Comparison of ENCODE assay signal across 12 cellular contexts in genomic region chr12:48981757-48982157, GRCh38. TPM values are rescaled to one million over a fixed set of nuclear protein-coding genes. Genes with fewer than 3 reads are reported as not detected.
DNase-seq lines count a peak whose midpoint lies in the region; ATAC-seq and TF ChIP-seq lines count a peak whose summit lies in the region.
"Had no signal": no experiment of that assay in that cellular context is flagged by ENCODE, and none has a peak within 500 bp of the region (broad histone marks: within the 10 kb centered on the region; RNA-seq: fewer than 3 reads in every experiment).

No MANE protein-coding gene starts in this region.

- H3K9ac ChIP-seq in BLaER1 (no peak overlapping the region), H9 (ENCODE audit: extremely low read depth, insufficient read length, low read length) (no peak overlapping the region)
- H3K9ac ChIP-seq: KMS-11 had no signal

- no peak overlapping the region for H4K91ac ChIP-seq in H9 (ENCODE audit: insufficient read length, low read depth, low read length)

- no CpG with 5 or more reads among the region's 13 CpGs for WGBS in H9 (ENCODE audit: extremely low coverage, insufficient read length, low lambda C conversion rate)

- H2BK15ac ChIP-seq in H9 (ENCODE audit: low read depth, low read length) = no peak overlapping the region

- H2AK5ac ChIP-seq in H9 (ENCODE audit: insufficient read length, low read length) = no peak overlapping the region

- H3K79me1 ChIP-seq in H9 (ENCODE audit: insufficient read depth, low read depth, low read length, poor library complexity, severe bottlenecking) = no peaks in the 10 kb centered on the region

- DNase-seq in H9 (no peak), SIG-M5 treated with dmso at 0.1 percent for 504 hours (lab: John Stamatoyannopoulos, UW; ENCODE audit: unreplicated experiment) (no peak)
- no peak for DNase-seq in central memory CD8-positive, alpha-beta T cell (ENCODE audit: low spot score in 2 of 2)
- DNase-seq in naive thymus-derived CD8-positive, alpha-beta T cell = no peak
- DNase-seq in activated effector memory CD4-positive, alpha-beta T cell treated with Interleukin-2 at 50 U/mL for 16 hours = no peak
- DNase-seq: dermis blood vessel endothelial cell had no signal

- peaks cover 25 to 49% of the 10 kb centered on the region in 2 experiments for H3K4me1 Mint-ChIP-seq in H9
- peaks cover 53% of the 10 kb centered on the region for H3K4me1 Mint-ChIP-seq in central memory CD8-positive, alpha-beta T cell
- H3K4me1 Mint-ChIP-seq in naive thymus-derived CD8-positive, alpha-beta T cell = peaks cover 32 to 54% (median 46%) of the 10 kb centered on the region in 4 donors

- no peak overlapping the region for H3K14ac ChIP-seq in H9 (ENCODE audit: insufficient read depth, low read length)

- H4K20me1 ChIP-seq in BLaER1 = peaks cover 53% of the 10 kb centered on the region
- no peaks in the 10 kb centered on the region for H4K20me1 ChIP-seq in H9 (ENCODE audit: control insufficient read depth, insufficient read depth, insufficient read length)

- H2BK20ac ChIP-seq in H9 (ENCODE audit: low read depth, low read length, poor library complexity, severe bottlenecking) = no peak overlapping the region

- H3K4me3 ChIP-seq in BLaER1 = peak overlapping the region; percentile 59

- H3K9me3 ChIP-seq in BLaER1 (no peaks in the 10 kb centered on the region), H9 (ENCODE audit: control insufficient read depth, low read depth, low read length) (no peaks in the 10 kb centered on the region)
- H3K9me3 ChIP-seq: vagina had no signal

- no peak overlapping the region for H2AFZ ChIP-seq in H9 (ENCODE audit: low read length)

- no peak overlapping the region for H3K27ac Mint-ChIP-seq in H9
- H3K27ac Mint-ChIP-seq in central memory CD8-positive, alpha-beta T cell (ENCODE audit: low read depth) = peak overlapping the region; percentile 95
- H3K27ac Mint-ChIP-seq in naive thymus-derived CD8-positive, alpha-beta T cell = peak overlapping the region; percentile 21 to 93 (median 82)

- no peak overlapping the region for H3K18ac ChIP-seq in H9 (ENCODE audit: insufficient read length, low read depth, low read length)

- peak overlapping the region; percentile 49 to 75 for H3K4me3 Mint-ChIP-seq in H9
- H3K4me3 Mint-ChIP-seq in central memory CD8-positive, alpha-beta T cell = peak overlapping the region; percentile 88
- peak overlapping the region; percentile 76 to 93 (median 89) for H3K4me3 Mint-ChIP-seq in naive thymus-derived CD8-positive, alpha-beta T cell

- H3K27ac ChIP-seq in BLaER1 (no peak overlapping the region), H9 (ENCODE audit: insufficient read length, low read depth, low read length) (no peak overlapping the region)
- H3K27ac ChIP-seq: KMS-11, vagina had no signal

- H3K27me3 ChIP-seq in BLaER1 (peaks cover 72% of the 10 kb centered on the region), H9 (ENCODE audit: insufficient read depth, low read length) (peaks cover 85% of the 10 kb centered on the region)

- H4K8ac ChIP-seq in H9 (replicated peaks; ENCODE audit: insufficient read length, low read depth, low read length) = no peak overlapping the region

- no peak overlapping the region for H2BK5ac ChIP-seq in H9 (ENCODE audit: insufficient read length, low read length)

- ATAC-seq in central memory CD8-positive, alpha-beta T cell (replicated peaks; ENCODE audit: extremely low read depth, poor library complexity, severe bottlenecking) = no peak
- no peak for ATAC-seq in naive thymus-derived CD8-positive, alpha-beta T cell
- ATAC-seq in HG02571 (IDR thresholded peaks at IDR 0.05; ENCODE audit: unreplicated experiment) (no peak), GM21737 (IDR thresholded peaks at IDR 0.05; ENCODE audit: unreplicated experiment) (no peak)

- peaks cover 1 to 9% of the 10 kb centered on the region in 2 experiments; a peak in 4 of 5 replicates for H3K9me3 Mint-ChIP-seq in H9
- H3K9me3 Mint-ChIP-seq in central memory CD8-positive, alpha-beta T cell = no peaks in the 10 kb centered on the region
- no peaks in the 10 kb centered on the region for H3K9me3 Mint-ChIP-seq in naive thymus-derived CD8-positive, alpha-beta T cell

- no peak overlapping the region for H3T11ph ChIP-seq in H9 (ENCODE audit: low read length)

- H3K56ac ChIP-seq in H9 (ENCODE audit: insufficient read length, low read depth, low read length) = no peak overlapping the region

- H2BK120ac ChIP-seq in H9 (ENCODE audit: low read depth, low read length, poor library complexity, severe bottlenecking) = no peak overlapping the region

- peak overlapping the region; percentile 85 for H3K4me2 ChIP-seq in BLaER1
- H3K4me2 ChIP-seq in H9 (ENCODE audit: insufficient read depth, insufficient read length, low read length) = peak overlapping the region; percentile 30
- H3K4me2 ChIP-seq: KMS-11 had no signal

- no peak for TF ChIP-seq CTCF in H9 (conservative IDR thresholded peaks at IDR 0.05)

- H3K36me3 Mint-ChIP-seq in H9 (ENCODE audit: insufficient read depth in 1 of 3, low read depth in 3 of 3) = no peaks in the 10 kb centered on the region; a peak in 1 of 7 replicates
- peaks cover 39% of the 10 kb centered on the region for H3K36me3 Mint-ChIP-seq in central memory CD8-positive, alpha-beta T cell (ENCODE audit: insufficient read depth)
- H3K36me3 Mint-ChIP-seq in naive thymus-derived CD8-positive, alpha-beta T cell = peaks cover 0 to 2% (median 0%) of the 10 kb centered on the region in 3 donors

- H3K4ac ChIP-seq in H9 (ENCODE audit: low read depth, low read length) = no peak overlapping the region

- H2BK12ac ChIP-seq in H9 (ENCODE audit: insufficient read length, low read depth, low read length) = no peak overlapping the region

- POLR2A ChIA-PET in naive thymus-derived CD8-positive, alpha-beta T cell (lab: Charles Lee) = interaction anchor here (0.6 to 6.7 kb wide), 6 partner anchors 15 to 129 kb away, joined by 3 to 47 read pairs (median 6); partner anchors contain the start of genes DDN, DDX23, FKBP11 and PRKAG1

- no peaks in the 10 kb centered on the region for H3K36me3 ChIP-seq in BLaER1
- H3K36me3 ChIP-seq: vagina had no signal

- peaks cover 15% of the 10 kb centered on the region for H3K23me2 ChIP-seq in H9 (ENCODE audit: insufficient read length, low read depth, low read length, poor library complexity, severe bottlenecking)

- no peak overlapping the region for H4K5ac ChIP-seq in H9 (ENCODE audit: insufficient read length, low read depth, low read length)

- H3K79me2 ChIP-seq in H9 (ENCODE audit: insufficient read depth, low read length) = no peaks in the 10 kb centered on the region

- peaks cover 98% of the 10 kb centered on the region for H3K27me3 Mint-ChIP-seq in H9 (ENCODE audit: low read depth)
- H3K27me3 Mint-ChIP-seq in central memory CD8-positive, alpha-beta T cell = peaks cover 20% of the 10 kb centered on the region
- peaks cover 4 to 21% (median 8%) of the 10 kb centered on the region in 5 donors for H3K27me3 Mint-ChIP-seq in naive thymus-derived CD8-positive, alpha-beta T cell

- H3K4me1 ChIP-seq in BLaER1 = peaks cover 79% of the 10 kb centered on the region
- no peaks in the 10 kb centered on the region; the same call in 1 of the 2 replicates for H3K4me1 ChIP-seq in H9 (ENCODE audit: insufficient read depth, low read length)

- no peak overlapping the region for H3K23ac ChIP-seq in H9 (ENCODE audit: insufficient read length, low read depth, low read length)

RNA-seq across cellular contexts. Expression of gene WNT1, which starts 3.6 kb away (rescaled TPM):
- total RNA-seq in H9 (2021) = not detected in 2 replicates
- total RNA-seq in naive thymus-derived CD8-positive, alpha-beta T cell = under 1 TPM; 0.33 to 0.52 TPM
- polyA plus RNA-seq in naive thymus-derived CD8-positive, alpha-beta T cell = 1 to 10 TPM in 1 of 3 donors, under 1 TPM in 2; 0.23 to 1.2 (median 0.49) TPM
- total RNA-seq: dermis blood vessel endothelial cell, lung microvascular endothelial cell, vagina had no signal

RNA-seq across cellular contexts. Expression of gene WNT10B, which starts 10.2 kb away (rescaled TPM):
- total RNA-seq in H9 (2021) = 0.37 and 0.53 TPM in 2 replicates
- 1 to 10 TPM; 3.0 to 3.3 TPM for total RNA-seq in naive thymus-derived CD8-positive, alpha-beta T cell
- polyA plus RNA-seq in naive thymus-derived CD8-positive, alpha-beta T cell = under 1 TPM in 1 of 3 donors, not detected in 2; 0.29 TPM
- total RNA-seq: dermis blood vessel endothelial cell had no signal

RNA-seq across cellular contexts. Expression of gene DDN, which starts 17.4 kb away (rescaled TPM):
- total RNA-seq in H9 (2021) = 0.35 and 0.39 TPM in 2 replicates
- total RNA-seq in naive thymus-derived CD8-positive, alpha-beta T cell = under 1 TPM; 0.14 to 0.18 TPM
- polyA plus RNA-seq in naive thymus-derived CD8-positive, alpha-beta T cell = not detected
- total RNA-seq: lung microvascular endothelial cell, vagina had no signal

RNA-seq across cellular contexts. Expression of gene ARF3, which starts 24.5 kb away (rescaled TPM):
- 254 and 263 TPM in 2 replicates for total RNA-seq in H9 (2021)
- 10 to 100 TPM; 55.3 to 57.3 TPM for total RNA-seq in naive thymus-derived CD8-positive, alpha-beta T cell
- 10 to 100 TPM; 19.5 to 24.4 (median 21.8) TPM for polyA plus RNA-seq in naive thymus-derived CD8-positive, alpha-beta T cell

RNA-seq across cellular contexts. Expression of gene PRKAG1, which starts 36.8 kb away (rescaled TPM):
- 34.8 and 36.7 TPM in 2 replicates for total RNA-seq in H9 (2021)
- total RNA-seq in naive thymus-derived CD8-positive, alpha-beta T cell = 10 to 100 TPM; 47.5 to 49.5 TPM
- 10 to 100 TPM; 29.2 to 39.5 (median 33.0) TPM for polyA plus RNA-seq in naive thymus-derived CD8-positive, alpha-beta T cell

Comparison
In these comparisons a context has a peak if more than half of its experiments do, and no peak if none do; other contexts are left out.
1. H3K27ac Mint-ChIP-seq: peak in central memory CD8-positive, alpha-beta T cell (single experiment) and naive thymus-derived CD8-positive, alpha-beta T cell (10 of 10); none in H9 (0 of 3).
2. Peak in every context shown above with its lines, with median percentiles within 50 percentile points of each other: H3K4me3 Mint-ChIP-seq.